ENCODE assay signal across 7 cellular contexts in the genomic region with DNA sequence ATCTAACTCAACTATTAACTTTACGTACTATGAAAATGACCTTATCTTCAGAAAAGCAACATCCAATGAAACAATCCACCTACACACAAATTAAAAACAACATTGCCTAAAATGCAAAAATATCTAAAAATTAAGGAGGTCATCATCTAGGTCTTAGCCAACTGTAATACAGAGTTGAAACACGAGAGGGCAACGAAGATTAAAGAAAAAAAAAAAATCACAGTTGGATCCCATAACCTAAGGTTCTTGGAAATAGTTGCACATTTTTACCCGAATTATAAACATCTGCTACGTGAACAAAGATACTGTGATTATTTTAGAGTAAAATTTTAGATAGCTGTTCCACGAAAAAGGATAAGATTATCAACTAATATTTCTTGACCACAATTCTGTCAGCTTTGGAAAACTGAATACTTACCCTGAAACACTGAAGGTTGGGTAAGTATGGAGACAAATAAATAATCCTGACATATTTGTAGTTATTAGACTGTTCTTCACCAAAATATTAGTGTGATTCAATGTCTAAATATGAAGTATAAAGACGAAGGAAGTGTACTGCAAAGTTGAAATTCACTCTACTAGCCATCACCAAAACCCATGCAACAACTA.
DNase-seq lines count a peak whose midpoint lies in the region; ATAC-seq, FAIRE-seq and TF ChIP-seq lines count a peak whose summit lies in the region.

No MANE protein-coding gene starts in this region.

- DNase-seq in GM06990 (ENCODE audit: extremely low read depth, insufficient read length) (no peak), bronchial epithelial cell (ENCODE audit: low read depth) (peak; percentile 50), lower lobe of right lung (no peak)
- DNase-seq in effector CD4-positive, alpha-beta T cell, result no peak
- DNase-seq in stimulated activated CD8-positive, alpha-beta memory T cell treated with anti-CD3 and anti-CD28 coated beads, Interleukin-4, amount 100 ng/mL, for 48 hours, result no peak

- H3K9me2 ChIP-seq in Loucy (replicated peaks; ENCODE audit: low read depth, low read length), result no peaks in the 10 kb centered on the region

- H3K9me3 ChIP-seq in Loucy (ENCODE audit: insufficient read depth, low read depth, low read length) (no peaks in the 10 kb centered on the region), lower lobe of right lung (no peaks in the 10 kb centered on the region)

- H3K36me3 ChIP-seq in GM06990 (ENCODE audit: control insufficient read depth, insufficient read depth, low read length), result no peaks in the 10 kb centered on the region
- peaks cover 21% of the 10 kb centered on the region for H3K36me3 ChIP-seq in Loucy (ENCODE audit: insufficient read depth, low read length)
- H3K36me3 ChIP-seq in bronchial epithelial cell (ENCODE audit: control insufficient read depth, insufficient read depth, low read length), result no peaks in the 10 kb centered on the region
- peaks cover 37% of the 10 kb centered on the region for H3K36me3 ChIP-seq in lower lobe of right lung

- H3F3A ChIP-seq in Loucy (ENCODE audit: low read depth), result peaks cover 8% of the 10 kb centered on the region

- H3K27ac ChIP-seq in lower lobe of right lung, result no peak overlapping the region

- ATAC-seq in lower lobe of right lung (peak in 1 of 2 donors; percentile 55), HG02938 (IDR thresholded peaks at IDR 0.05; ENCODE audit: unreplicated experiment) (no peak)

- FAIRE-seq in bronchial epithelial cell (lab: Jason Lieb, UNC), result no peak

- H3K27me3 ChIP-seq in GM06990 (replicated peaks; ENCODE audit: control insufficient read depth, insufficient read depth, low read length), result no peaks in the 10 kb centered on the region; the same call in 1 of the 2 replicates
- no peaks in the 10 kb centered on the region for H3K27me3 ChIP-seq in Loucy (ENCODE audit: insufficient read depth, low read length, poor library complexity, severe bottlenecking)
- no peaks in the 10 kb centered on the region for H3K27me3 ChIP-seq in bronchial epithelial cell (ENCODE audit: control insufficient read depth, insufficient read depth, low read length)
- H3K27me3 ChIP-seq in lower lobe of right lung (ENCODE audit: low read depth), result no peaks in the 10 kb centered on the region

- no peak overlapping the region for H2AFZ ChIP-seq in Loucy (ENCODE audit: low read length)

- no peak overlapping the region for H3K9ac ChIP-seq in Loucy (ENCODE audit: low read depth, low read length, poor library complexity, severe bottlenecking)

- peaks cover 55% of the 10 kb centered on the region for H3K79me2 ChIP-seq in Loucy (ENCODE audit: insufficient read depth, low read length)

- H3K4me3 ChIP-seq in GM06990 (replicated peaks; ENCODE audit: low read depth, low read length), result no peak overlapping the region
- H3K4me3 ChIP-seq in Loucy (ENCODE audit: low read length, poor library complexity, severe bottlenecking), result no peak overlapping the region
- H3K4me3 ChIP-seq in bronchial epithelial cell (ENCODE audit: low read depth, low read length), result no peak overlapping the region
- H3K4me3 ChIP-seq in lower lobe of right lung, result no peak overlapping the region

- intact Hi-C loops in lower lobe of right lung (cut with DNase I), result no loop called here

- TF ChIP-seq CTCF in GM06990 (IDR thresholded peaks at IDR 0.05; ENCODE audit: insufficient read depth, low read length, poor library complexity, severe bottlenecking), result peak; percentile 54
- peak; percentile 84 for TF ChIP-seq CTCF in Loucy (conservative IDR thresholded peaks at IDR 0.05; ENCODE audit: low read length)
- TF ChIP-seq CTCF in bronchial epithelial cell (IDR thresholded peaks at IDR 0.05; ENCODE audit: insufficient read depth, low read length, severe bottlenecking), result peak; percentile 33
- TF ChIP-seq CTCF in lower lobe of right lung (IDR thresholded peaks at IDR 0.05), result peak; percentile 66

- peaks cover 39% of the 10 kb centered on the region for H4K20me1 ChIP-seq in Loucy (ENCODE audit: insufficient read depth, low read length, poor library complexity, severe bottlenecking)

- peak overlapping the region; percentile 2 for H3K4me2 ChIP-seq in Loucy (ENCODE audit: low read depth, low read length, poor library complexity, severe bottlenecking)

- H3K4me1 ChIP-seq in Loucy (ENCODE audit: insufficient read depth, low read length, poor library complexity, severe bottlenecking) (peaks cover 29% of the 10 kb centered on the region), lower lobe of right lung (peaks cover 95% of the 10 kb centered on the region)

Comparison
In these comparisons a context has a peak if more than half of its experiments do, and no peak if none do; other contexts are left out.
1. CTCF ChIP-seq: peak in every context shown above with its lines; median percentile 84 in Loucy; 66 in lower lobe of right lung; 54 in GM06990; 33 in bronchial epithelial cell.